ENCODE assay signal across 20 cellular contexts in the genomic region with DNA sequence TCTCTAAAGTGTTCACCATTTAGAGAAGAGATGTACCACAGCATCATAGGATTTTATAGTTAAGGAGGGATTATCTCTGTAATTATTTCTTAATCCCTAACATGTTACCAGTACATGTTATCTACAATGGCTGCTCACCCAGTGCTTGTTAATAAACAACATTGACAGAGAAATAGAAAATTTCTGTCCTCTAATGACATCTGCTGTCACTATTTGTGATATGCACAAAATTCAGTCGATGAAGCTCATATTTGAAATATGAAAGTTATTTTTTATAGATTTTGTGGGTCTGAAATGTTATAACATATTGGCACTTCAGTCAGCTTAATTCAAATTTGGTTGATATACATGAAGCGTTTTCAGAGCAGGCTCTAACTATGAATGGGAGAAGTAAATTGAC. TPM values are rescaled to one million over a fixed set of nuclear protein-coding genes. Genes with fewer than 3 reads are reported as not detected.
"Had no signal": no experiment of that assay in that cellular context is flagged by ENCODE, and none has a peak within 500 bp of the region (broad histone marks: within the 10 kb centered on the region; RNA-seq: fewer than 3 reads in every experiment).

No MANE protein-coding gene starts in this region.

- DNase-seq: activated CD4-positive, alpha-beta T cell treated with anti-CD3 and anti-CD28 coated beads, Interleukin-2, amount 50 U/mL, for 1 hour; activated CD8-positive, alpha-beta memory T cell treated with anti-CD3 and anti-CD28 coated beads, Interleukin-2, amount 50 U/mL, for 4 hours; activated naive CD4-positive, alpha-beta T cell treated with anti-CD3 and anti-CD28 coated beads, Interleukin-2, amount 10 ng/mL, durations not matched to agents 7 days and 5 days; activated naive CD8-positive, alpha-beta T cell treated with anti-CD3 and anti-CD28 coated beads, Interleukin-2, amount 50 U/mL, for 24 hours; activated T-cell treated with anti-CD3 and anti-CD28 coated beads, Interleukin-2, amount 50 U/mL, for 4 hours; aorta; erythroblast; gastrocnemius medialis; heart right ventricle; mucosa of descending colon; naive B cell; T-cell had no signal

- H3K27ac ChIP-seq: coronary artery, gastrocnemius medialis, heart right ventricle had no signal

- FAIRE-seq: endometrium had no signal

- ATAC-seq: activated naive CD8-positive, alpha-beta T cell treated with anti-CD3 and anti-CD28 coated beads, Interleukin-2, amount 50 U/mL, for 24 hours; activated T-cell treated with anti-CD3 and anti-CD28 coated beads, Interleukin-2, amount 50 U/mL, for 4 hours; gastrocnemius medialis; heart right ventricle; mucosa of descending colon; T-cell had no signal

- H3K27me3 ChIP-seq: gastrocnemius medialis had no signal

- H3K4me3 ChIP-seq: coronary artery, gastrocnemius medialis, heart right ventricle, mucosa of descending colon had no signal

RNA-seq across cellular contexts. Expression of a gene that starts 48.8 kb away (rescaled TPM):
- total RNA-seq: activated T-cell treated with anti-CD3 and anti-CD28 coated beads, Interleukin-2, amount 50 U/mL, for 4 hours; aorta; gastrocnemius medialis; heart right ventricle; liver; mucosa of descending colon; neural crest cell; omental fat pad; progenitor cell of endocrine pancreas; skeletal muscle tissue; T-cell; temporal lobe had no signal
